29 cellular contexts compared by ENCODE assay signal in genomic region chr2:64922482-64923384, GRCh38.
DNase-seq lines count a peak whose midpoint lies in the region; ATAC-seq, FAIRE-seq and TF ChIP-seq lines count a peak whose summit lies in the region.
"Had no signal": no experiment of that assay in that cellular context is flagged by ENCODE, and none has a peak within 500 bp of the region (broad histone marks: within the 10 kb centered on the region; RNA-seq: fewer than 3 reads in every experiment).

No MANE protein-coding gene starts in this region.

- H3K79me2 ChIP-seq in DND-41 (ENCODE audit: insufficient read depth, low read length) (peaks cover 8% of the 10 kb centered on the region), MM.1S (ENCODE audit: low read length) (peaks cover 88% of the 10 kb centered on the region), K562 (ENCODE audit: control insufficient read depth, insufficient read depth, low read length) (no peaks in the 10 kb centered on the region)

- no peak overlapping the region for H3K4me3 ChIP-seq in DND-41 (ENCODE audit: low read depth in 1 of 2, low read length in 2 of 2)
- no peak overlapping the region for H3K4me3 ChIP-seq in MM.1S (ENCODE audit: low read length)
- H3K4me3 ChIP-seq in K562 = no peak overlapping the region
- H3K4me3 ChIP-seq in ascending aorta = no peak overlapping the region
- H3K4me3 ChIP-seq in uterus = no peak overlapping the region
- H3K4me3 ChIP-seq: upper lobe of right lung had no signal

- H3K9me1 ChIP-seq in K562 (ENCODE audit: control insufficient read depth, insufficient read depth, low read length) = no peaks in the 10 kb centered on the region

- H3K27me3 ChIP-seq in DND-41 (ENCODE audit: insufficient read depth, low read length, poor library complexity) (no peaks in the 10 kb centered on the region), MM.1S (replicated peaks; ENCODE audit: insufficient read depth, low read length) (no peaks in the 10 kb centered on the region), K562 (ENCODE audit: control insufficient read depth in 2 of 2, insufficient read depth in 2 of 2, low read length in 2 of 2) (no peaks in the 10 kb centered on the region), ascending aorta (no peaks in the 10 kb centered on the region), uterus (no peaks in the 10 kb centered on the region)
- H3K27me3 ChIP-seq: neutrophil, upper lobe of right lung had no signal

- peaks cover 23% of the 10 kb centered on the region for H3F3A ChIP-seq in MM.1S (ENCODE audit: insufficient read depth, low read length)

- ATAC-seq in DND-41 (ENCODE audit: insufficient read depth, low read depth) (no peak), K562 (peak; percentile 28; the same call in 2 of the 3 replicates), HG03095 (IDR thresholded peaks at IDR 0.05; ENCODE audit: unreplicated experiment) (no peak)
- ATAC-seq: left colon; sciatic nerve; stimulated activated naive CD8-positive, alpha-beta T cell treated with anti-CD3 and anti-CD28 coated beads, Interleukin-15, amount 100 ng/mL, for 72 hours; upper lobe of right lung had no signal

- DNase-seq in DND-41 = no peak
- DNase-seq in MM.1S = no peak
- DNase-seq in K562 (ENCODE audit: extremely low read depth in 1 of 4, low spot score in 3 of 4) = no peak
- DNase-seq in mucosa of gallbladder (ENCODE audit: low spot score) = peak; percentile 65
- no peak for DNase-seq in ascending aorta (ENCODE audit: low spot score in 2 of 2)
- no peak for DNase-seq in uterus
- DNase-seq in HTR-8/SVneo (ENCODE audit: insufficient read length, low spot score) = no peak
- DNase-seq: activated CD4-positive, alpha-beta memory T cell treated with anti-CD3 and anti-CD28 coated beads for 36 hours; activated naive CD8-positive, alpha-beta T cell treated with anti-CD3 and anti-CD28 coated beads for 36 hours; activated T-cell treated with anti-CD3 and anti-CD28 coated beads, Interleukin-2, amount 50 U/mL, for 24 hours; CD4-positive, CD25-positive, alpha-beta regulatory T cell; dermis blood vessel endothelial cell; DMS53; foreskin melanocyte; KBM-7; left colon; NCI-H1105 treated with DMSO at 0.1 percent for 48 hours; NCI-H2107; NCI-H69; stimulated activated CD4-positive, alpha-beta T cell treated with anti-CD3 and anti-CD28 coated beads, Interleukin-1b, Interleukin-23, amount 100 ng/mL, for 48 hours; stimulated activated naive CD8-positive, alpha-beta T cell treated with anti-CD3 and anti-CD28 coated beads, Interleukin-15, amount 100 ng/mL, for 72 hours; upper lobe of right lung had no signal

- FAIRE-seq in K562 (lab: Jason Lieb, UNC) (no peak), HTR-8/SVneo (lab: Jason Lieb, UNC) (no peak)
- FAIRE-seq: GM18507, RCC 7860 had no signal

- POLR2A ChIA-PET in K562 (lab: Yijun Ruan, JAX) = interaction anchor here (0.8 to 1.1 kb wide), 3 partner anchors 15 to 84 kb away, joined by 3 to 4 read pairs (median 3); no protein-coding TSS in a partner anchor

- H3K27ac ChIP-seq in DND-41 (ENCODE audit: low read length) (no peak overlapping the region), MM.1S (ENCODE audit: low read length) (peak overlapping the region; percentile 38; the same call in 1 of the 2 replicates), K562 (ENCODE audit: extremely low read depth, low read depth, low read length) (no peak overlapping the region), ascending aorta (no peak overlapping the region), uterus (no peak overlapping the region)
- H3K27ac ChIP-seq: epithelial cell of prostate, HL-60, neutrophil, upper lobe of right lung had no signal

- TF ChIP-seq EP300 in K562 (IDR thresholded peaks at IDR 0.05; ENCODE audit: low read length) = no peak

- H3K9me2 ChIP-seq in MM.1S (replicated peaks; ENCODE audit: insufficient read depth, low read length) = no peaks in the 10 kb centered on the region

- no peaks in the 10 kb centered on the region for H4K20me1 ChIP-seq in DND-41 (ENCODE audit: insufficient read depth, low read length)
- H4K20me1 ChIP-seq in MM.1S (ENCODE audit: insufficient read depth, low read length) = no peaks in the 10 kb centered on the region
- no peaks in the 10 kb centered on the region for H4K20me1 ChIP-seq in K562 (replicated peaks; ENCODE audit: control insufficient read depth, insufficient read depth, low read length)

- H3K4me2 ChIP-seq in DND-41 (ENCODE audit: insufficient read depth, low read length) (no peak overlapping the region), MM.1S (ENCODE audit: low read depth, low read length) (no peak overlapping the region), K562 (ENCODE audit: insufficient read depth, low read length) (no peak overlapping the region)

- H3K9ac ChIP-seq in DND-41 (ENCODE audit: low read depth, low read length) = no peak overlapping the region
- H3K9ac ChIP-seq in MM.1S (ENCODE audit: low read length) = no peak overlapping the region
- H3K9ac ChIP-seq in K562 (ENCODE audit: insufficient read depth in 1 of 2, low read depth in 2 of 2, low read length in 2 of 2) = peak overlapping the region in 1 of 2 experiments; percentile 27; a peak in 1 of 4 replicates

- TF ChIP-seq CTCF in DND-41 (IDR thresholded peaks at IDR 0.05; ENCODE audit: borderline replicate concordance, extremely low read depth, low read length, poor library complexity, severe bottlenecking) (peak; percentile 23), MM.1S (IDR thresholded peaks at IDR 0.05; ENCODE audit: low read length) (no peak; the same call in 1 of the 2 replicates), K562 (IDR thresholded peaks at IDR 0.05 in 2 of 3, conservative IDR thresholded peaks at IDR 0.05 in 1 of 3; ENCODE audit: insufficient read depth in 2 of 3, low read depth in 1 of 3, low read length in 3 of 3) (peak; percentile 18 to 29 (median 29); a peak in 1 of 6 replicates), ascending aorta (IDR thresholded peaks at IDR 0.05) (no peak), uterus (IDR thresholded peaks at IDR 0.05) (no peak)

- H2AFZ ChIP-seq in DND-41 (ENCODE audit: low read depth, low read length) = no peak overlapping the region
- no peak overlapping the region for H2AFZ ChIP-seq in MM.1S (ENCODE audit: low read length)
- H2AFZ ChIP-seq in K562 (ENCODE audit: low read depth, low read length) = peak overlapping the region; percentile 50; the same call in 1 of the 2 replicates

- no peak for TF ChIP-seq POLR2A in K562 (conservative IDR thresholded peaks at IDR 0.05)
- TF ChIP-seq POLR2A in uterus (IDR thresholded peaks at IDR 0.05) = no peak

- no peak for TF ChIP-seq RAD21 in K562 (CRISPR knock-in tag; conservative IDR thresholded peaks at IDR 0.05 in 1 of 2, IDR thresholded peaks at IDR 0.05 in 1 of 2)

- H3K9me3 ChIP-seq in DND-41 (ENCODE audit: insufficient read depth, low read length, severe bottlenecking) = no peaks in the 10 kb centered on the region
- no peaks in the 10 kb centered on the region for H3K9me3 ChIP-seq in MM.1S (replicated peaks; ENCODE audit: insufficient read depth, low read length)
- H3K9me3 ChIP-seq in K562 (replicated peaks; ENCODE audit: control insufficient read depth, insufficient read depth, low read depth, low read length) = no peaks in the 10 kb centered on the region
- no peaks in the 10 kb centered on the region for H3K9me3 ChIP-seq in ascending aorta
- H3K9me3 ChIP-seq in uterus = no peaks in the 10 kb centered on the region
- H3K9me3 ChIP-seq: neutrophil, upper lobe of right lung had no signal

- no peaks in the 10 kb centered on the region for H3K36me3 ChIP-seq in DND-41 (ENCODE audit: insufficient read depth, low read length)
- H3K36me3 ChIP-seq in MM.1S (replicated peaks; ENCODE audit: insufficient read depth, low read length) = no peaks in the 10 kb centered on the region
- no peaks in the 10 kb centered on the region for H3K36me3 ChIP-seq in K562 (ENCODE audit: control insufficient read depth, insufficient read depth, low read length)
- no peaks in the 10 kb centered on the region for H3K36me3 ChIP-seq in ascending aorta
- H3K36me3 ChIP-seq in uterus = no peaks in the 10 kb centered on the region
- H3K36me3 ChIP-seq: neutrophil, upper lobe of right lung had no signal

- CTCF ChIA-PET in K562 (lab: Yijun Ruan, JAX; ENCODE audit: low intra/inter-chr PET ratio) = interaction anchor here (0.5 kb wide), 1 partner anchor 222 kb away, joined by 3 read pairs; no protein-coding TSS in a partner anchor

- H3K4me1 ChIP-seq in DND-41 (ENCODE audit: insufficient read depth, low read length) = peaks cover 16% of the 10 kb centered on the region
- H3K4me1 ChIP-seq in MM.1S (ENCODE audit: low read length) = peaks cover 38% of the 10 kb centered on the region
- peaks cover 0 to 6% of the 10 kb centered on the region in 2 experiments; a peak in 3 of 5 replicates for H3K4me1 ChIP-seq in K562 (replicated peaks in 1 of 2; ENCODE audit: control insufficient read depth in 2 of 2, insufficient read depth in 2 of 2, low read length in 2 of 2)
- H3K4me1 ChIP-seq in ascending aorta = no peaks in the 10 kb centered on the region
- H3K4me1 ChIP-seq in uterus = no peaks in the 10 kb centered on the region

- no TSS peak for BruUV-seq in K562 (replicated peaks; lab: Mats Ljungman, UMichigan)

- intact Hi-C loops in K562 (cut with micrococcal nuclease) = no loop called here
- intact Hi-C loops in ascending aorta (cut with DNase I) = no loop called here
- intact Hi-C loops in uterus (cut with DNase I; ENCODE audit: low total_unique reads) = no loop called here

- WGBS in K562 (ENCODE audit: insufficient coverage, low coverage, missing lambda C conversion rate) = 43% methylated on average over 14 of the region's 14 CpGs

- in situ Hi-C loops in K562 (cut with MboI) = loop anchor here (25.0 kb wide), 1 partner anchor 240 kb away; no protein-coding TSS in a partner anchor

TF ChIP-seq in K562, 482 proteins besides CTCF, POLR2A, EP300 and RAD21:
- TF ChIP-seq, protein P1, sequence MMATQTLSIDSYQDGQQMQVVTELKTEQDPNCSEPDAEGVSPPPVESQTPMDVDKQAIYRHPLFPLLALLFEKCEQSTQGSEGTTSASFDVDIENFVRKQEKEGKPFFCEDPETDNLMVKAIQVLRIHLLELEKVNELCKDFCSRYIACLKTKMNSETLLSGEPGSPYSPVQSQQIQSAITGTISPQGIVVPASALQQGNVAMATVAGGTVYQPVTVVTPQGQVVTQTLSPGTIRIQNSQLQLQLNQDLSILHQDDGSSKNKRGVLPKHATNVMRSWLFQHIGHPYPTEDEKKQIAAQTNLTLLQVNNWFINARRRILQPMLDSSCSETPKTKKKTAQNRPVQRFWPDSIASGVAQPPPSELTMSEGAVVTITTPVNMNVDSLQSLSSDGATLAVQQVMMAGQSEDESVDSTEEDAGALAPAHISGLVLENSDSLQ (IDR thresholded peaks at IDR 0.05) = no peak
- TF ChIP-seq ESRRA (IDR thresholded peaks at IDR 0.05; ENCODE audit: borderline replicate concordance, low read depth) (peak; percentile 43; the same call in 1 of the 2 replicates), MEF2A (IDR thresholded peaks at IDR 0.05; ENCODE audit: control insufficient read depth, low read depth, low read length) (no peak)
- TF ChIP-seq, protein P2, sequence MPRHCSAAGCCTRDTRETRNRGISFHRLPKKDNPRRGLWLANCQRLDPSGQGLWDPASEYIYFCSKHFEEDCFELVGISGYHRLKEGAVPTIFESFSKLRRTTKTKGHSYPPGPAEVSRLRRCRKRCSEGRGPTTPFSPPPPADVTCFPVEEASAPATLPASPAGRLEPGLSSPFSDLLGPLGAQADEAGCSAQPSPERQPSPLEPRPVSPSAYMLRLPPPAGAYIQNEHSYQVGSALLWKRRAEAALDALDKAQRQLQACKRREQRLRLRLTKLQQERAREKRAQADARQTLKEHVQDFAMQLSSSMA (CRISPR knock-in tag; IDR thresholded peaks at IDR 0.05) = no peak

Comparison
In these comparisons a context has a peak if more than half of its experiments do, and no peak if none do; other contexts are left out.
1. CTCF ChIP-seq: peak in DND-41 (single experiment) and K562 (3 of 3); none in MM.1S (single experiment), ascending aorta (0 of 3) and uterus (0 of 4).